In the genomic region with DNA sequence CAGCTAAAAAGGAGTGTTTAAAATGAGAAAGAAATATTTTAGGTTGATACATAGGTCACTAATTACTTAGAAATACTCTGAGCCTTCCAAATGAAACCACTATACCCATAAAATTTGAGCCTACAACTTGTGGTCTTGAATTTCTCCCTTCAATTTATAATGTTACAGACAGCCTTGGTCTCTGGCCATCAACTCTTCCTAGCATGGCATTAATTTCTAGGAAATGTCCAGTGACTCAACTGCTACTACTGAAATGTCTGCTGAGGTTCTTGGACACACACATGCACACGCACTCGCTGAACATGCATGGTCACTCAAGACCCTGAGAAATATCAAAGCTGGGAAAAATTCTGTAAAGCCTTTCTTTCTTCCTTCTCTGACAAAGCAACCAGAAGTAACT, we compare ENCODE assay signal across 38 cellular contexts.
"Had no signal": no experiment of that assay in that cellular context is flagged by ENCODE, and none has a peak within 500 bp of the region (broad histone marks: within the 10 kb centered on the region; RNA-seq: fewer than 3 reads in every experiment).

No MANE protein-coding gene starts in this region.

- H3K27me3 ChIP-seq: adrenal gland, breast epithelium, cardiac muscle cell, colonic mucosa, dorsolateral prefrontal cortex, foreskin keratinocyte, gastrocnemius medialis, heart left ventricle had no signal

- H3K36me3 ChIP-seq: adrenal gland, breast epithelium, cardiac muscle cell, colonic mucosa, gastrocnemius medialis, heart left ventricle had no signal

- H3K9me3 Mint-ChIP-seq: activated naive CD4-positive, alpha-beta T cell treated with anti-CD3 and anti-CD28 coated beads for 36 hours; activated naive CD4-positive, alpha-beta T cell treated with anti-CD3 and anti-CD28 coated beads, Interleukin-2, amount 50 U/mL, for 24 hours; T-cell had no signal

- H3K27ac Mint-ChIP-seq: activated CD4-positive, alpha-beta memory T cell treated with anti-CD3 and anti-CD28 coated beads for 36 hours; activated CD4-positive, alpha-beta T cell treated with anti-CD3 and anti-CD28 coated beads for 36 hours; activated CD4-positive, alpha-beta T cell treated with anti-CD3 and anti-CD28 coated beads, Interleukin-2, amount 10 ng/mL, durations not matched to agents 24 days and 14 days; activated CD8-positive, alpha-beta memory T cell treated with anti-CD3 and anti-CD28 coated beads, Interleukin-2, amount 10 ng/mL, durations not matched to agents 7 days and 5 days; activated CD8-positive, alpha-beta T cell treated with anti-CD3 and anti-CD28 coated beads, Interleukin-2, amount 10 ng/mL, durations not matched to agents 7 days and 5 days; activated naive CD4-positive, alpha-beta T cell treated with anti-CD3 and anti-CD28 coated beads for 36 hours; activated naive CD8-positive, alpha-beta T cell treated with anti-CD3 and anti-CD28 coated beads for 36 hours; activated naive CD8-positive, alpha-beta T cell treated with anti-CD3 and anti-CD28 coated beads, Interleukin-2, amount 50 U/mL, for 24 hours; activated T-helper 1 cell treated with anti-CD3 and anti-CD28 coated beads, Interleukin-12 subunit alpha, Interleukin-12 subunit beta, Interleukin-2, Interleukin-4 antibody, amounts not matched to agents 30 ng/mL and 10 ng/mL and 1 ng/mL, durations not matched to agents 14 hours and 24 hours and 36 hours; activated T-helper 2 cell treated with anti-CD3 and anti-CD28 coated beads, Interferon-gamma antibody, Interleukin-2, Interleukin-4, amounts not matched to agents 10 μg/mL and 5 μg/mL and 100 μg/mL, durations not matched to agents 14 hours and 24 hours and 36 hours; brain; dendritic cell treated with granulocyte-macrophage colony-stimulating factor and Interleukin-4, amounts not matched to agents 40 ng/mL and 50 ng/mL, for 4 days; endodermal cell; T-cell; T-helper 1 cell treated with Interleukin-12 subunit alpha and Interleukin-12 subunit beta and Interleukin-4 antibody, amounts not matched to agents 30 μg/mL and 1 μg/mL, for 36 hours had no signal

- DNase-seq: activated CD4-positive, alpha-beta memory T cell treated with anti-CD3 and anti-CD28 coated beads for 36 hours; activated CD4-positive, alpha-beta T cell treated with anti-CD3 and anti-CD28 coated beads for 36 hours; activated CD4-positive, alpha-beta T cell treated with anti-CD3 and anti-CD28 coated beads, Interleukin-2, amount 10 ng/mL, durations not matched to agents 24 days and 14 days; activated CD4-positive, CD25-positive, alpha-beta regulatory T cell; activated CD4-positive, CD25-positive, alpha-beta regulatory T cell treated with anti-CD3 and anti-CD28 coated beads, Interleukin-2, amount 50 U/mL, for 72 hours; activated CD8-positive, alpha-beta memory T cell treated with anti-CD3 and anti-CD28 coated beads, Interleukin-2, amount 10 ng/mL, durations not matched to agents 7 days and 5 days; activated CD8-positive, alpha-beta memory T cell treated with anti-CD3 and anti-CD28 coated beads, Interleukin-2, amount 50 U/mL, for 4 hours; activated CD8-positive, alpha-beta T cell treated with anti-CD3 and anti-CD28 coated beads, Interleukin-2, amount 10 ng/mL, durations not matched to agents 7 days and 5 days; activated effector memory CD4-positive, alpha-beta T cell treated with anti-CD3 and anti-CD28 coated beads, Interleukin-2, amount 50 U/mL, for 16 hours; activated naive CD4-positive, alpha-beta T cell treated with anti-CD3 and anti-CD28 coated beads for 36 hours; activated naive CD8-positive, alpha-beta T cell treated with anti-CD3 and anti-CD28 coated beads for 36 hours; activated naive CD8-positive, alpha-beta T cell treated with anti-CD3 and anti-CD28 coated beads, Interleukin-2, amount 50 U/mL, for 24 hours; activated T-cell treated with anti-CD3 and anti-CD28 coated beads, Interleukin-2, amount 50 U/mL, for 1 hour; activated T-cell treated with anti-CD3 and anti-CD28 coated beads, Interleukin-2, amount 50 U/mL, for 48 hours; adrenal gland; amygdala; aorta; central memory CD4-positive, alpha-beta T cell; cerebellar nuclear complex; colonic mucosa; dorsolateral prefrontal cortex; effector memory CD4-positive, alpha-beta T cell; endodermal cell; foreskin keratinocyte; gastrocnemius medialis; glutamatergic neuron; heart left ventricle; T-cell; T1000 had no signal

- H3K27ac ChIP-seq: adrenal gland, breast epithelium, cardiac muscle cell, colonic mucosa, dorsolateral prefrontal cortex, foreskin keratinocyte, gastrocnemius medialis, heart left ventricle had no signal

- H3K36me3 Mint-ChIP-seq: activated naive CD4-positive, alpha-beta T cell treated with anti-CD3 and anti-CD28 coated beads, Interleukin-2, amount 50 U/mL, for 24 hours; activated naive CD8-positive, alpha-beta T cell treated with anti-CD3 and anti-CD28 coated beads for 36 hours; brain had no signal

- H3K4me1 Mint-ChIP-seq: endodermal cell had no signal

- H3K4me1 ChIP-seq: breast epithelium, colonic mucosa, foreskin keratinocyte, gastrocnemius medialis had no signal

- H3K4me3 Mint-ChIP-seq: activated CD4-positive, alpha-beta memory T cell treated with anti-CD3 and anti-CD28 coated beads for 36 hours; activated CD4-positive, alpha-beta T cell treated with anti-CD3 and anti-CD28 coated beads for 36 hours; activated CD4-positive, alpha-beta T cell treated with anti-CD3 and anti-CD28 coated beads, Interleukin-2, amount 10 ng/mL, durations not matched to agents 24 days and 14 days; activated CD8-positive, alpha-beta memory T cell treated with anti-CD3 and anti-CD28 coated beads, Interleukin-2, amount 10 ng/mL, durations not matched to agents 7 days and 5 days; activated CD8-positive, alpha-beta T cell treated with anti-CD3 and anti-CD28 coated beads, Interleukin-2, amount 10 ng/mL, durations not matched to agents 7 days and 5 days; activated naive CD4-positive, alpha-beta T cell treated with anti-CD3 and anti-CD28 coated beads for 36 hours; activated naive CD4-positive, alpha-beta T cell treated with anti-CD3 and anti-CD28 coated beads, Interleukin-2, amount 50 U/mL, for 24 hours; activated naive CD8-positive, alpha-beta T cell treated with anti-CD3 and anti-CD28 coated beads for 36 hours; activated naive CD8-positive, alpha-beta T cell treated with anti-CD3 and anti-CD28 coated beads, Interleukin-2, amount 50 U/mL, for 24 hours; activated T-helper 1 cell treated with anti-CD3 and anti-CD28 coated beads, Interleukin-12 subunit alpha, Interleukin-12 subunit beta, Interleukin-2, Interleukin-4 antibody, amounts not matched to agents 30 ng/mL and 10 ng/mL and 1 ng/mL, durations not matched to agents 14 hours and 24 hours and 36 hours; brain; dendritic cell treated with granulocyte-macrophage colony-stimulating factor and Interleukin-4, amounts not matched to agents 40 ng/mL and 50 ng/mL, for 4 days; endodermal cell; T-cell; T-helper 1 cell treated with Interleukin-12 subunit alpha and Interleukin-12 subunit beta and Interleukin-4 antibody, amounts not matched to agents 30 μg/mL and 1 μg/mL, for 36 hours had no signal

- ATAC-seq: activated CD4-positive, alpha-beta T cell treated with anti-CD3 and anti-CD28 coated beads for 36 hours; activated CD8-positive, alpha-beta memory T cell treated with anti-CD3 and anti-CD28 coated beads, Interleukin-2, amount 10 ng/mL, durations not matched to agents 7 days and 5 days; activated CD8-positive, alpha-beta T cell treated with anti-CD3 and anti-CD28 coated beads, Interleukin-2, amount 10 ng/mL, durations not matched to agents 7 days and 5 days; activated naive CD8-positive, alpha-beta T cell treated with anti-CD3 and anti-CD28 coated beads, Interleukin-2, amount 50 U/mL, for 24 hours; esophagus mucosa; foreskin keratinocyte; gastrocnemius medialis; heart left ventricle; T-cell had no signal

- H3K4me3 ChIP-seq: adrenal gland, breast epithelium, cardiac muscle cell, colonic mucosa, dorsolateral prefrontal cortex, gastrocnemius medialis, heart left ventricle had no signal

- H3K9me3 ChIP-seq: adrenal gland, breast epithelium, colonic mucosa, gastrocnemius medialis, heart left ventricle had no signal

- H3K27me3 Mint-ChIP-seq: activated CD4-positive, alpha-beta memory T cell treated with anti-CD3 and anti-CD28 coated beads for 36 hours; activated CD4-positive, alpha-beta T cell treated with anti-CD3 and anti-CD28 coated beads for 36 hours; activated CD4-positive, alpha-beta T cell treated with anti-CD3 and anti-CD28 coated beads, Interleukin-2, amount 10 ng/mL, durations not matched to agents 24 days and 14 days; activated CD8-positive, alpha-beta memory T cell treated with anti-CD3 and anti-CD28 coated beads, Interleukin-2, amount 10 ng/mL, durations not matched to agents 7 days and 5 days; activated naive CD4-positive, alpha-beta T cell treated with anti-CD3 and anti-CD28 coated beads, Interleukin-2, amount 50 U/mL, for 24 hours; activated naive CD8-positive, alpha-beta T cell treated with anti-CD3 and anti-CD28 coated beads for 36 hours; activated naive CD8-positive, alpha-beta T cell treated with anti-CD3 and anti-CD28 coated beads, Interleukin-2, amount 50 U/mL, for 24 hours; brain; dendritic cell treated with granulocyte-macrophage colony-stimulating factor and Interleukin-4, amounts not matched to agents 40 ng/mL and 50 ng/mL, for 4 days; T-cell had no signal
